Comparison of ENCODE assay signal across 1 cellular context in the genomic region with DNA sequence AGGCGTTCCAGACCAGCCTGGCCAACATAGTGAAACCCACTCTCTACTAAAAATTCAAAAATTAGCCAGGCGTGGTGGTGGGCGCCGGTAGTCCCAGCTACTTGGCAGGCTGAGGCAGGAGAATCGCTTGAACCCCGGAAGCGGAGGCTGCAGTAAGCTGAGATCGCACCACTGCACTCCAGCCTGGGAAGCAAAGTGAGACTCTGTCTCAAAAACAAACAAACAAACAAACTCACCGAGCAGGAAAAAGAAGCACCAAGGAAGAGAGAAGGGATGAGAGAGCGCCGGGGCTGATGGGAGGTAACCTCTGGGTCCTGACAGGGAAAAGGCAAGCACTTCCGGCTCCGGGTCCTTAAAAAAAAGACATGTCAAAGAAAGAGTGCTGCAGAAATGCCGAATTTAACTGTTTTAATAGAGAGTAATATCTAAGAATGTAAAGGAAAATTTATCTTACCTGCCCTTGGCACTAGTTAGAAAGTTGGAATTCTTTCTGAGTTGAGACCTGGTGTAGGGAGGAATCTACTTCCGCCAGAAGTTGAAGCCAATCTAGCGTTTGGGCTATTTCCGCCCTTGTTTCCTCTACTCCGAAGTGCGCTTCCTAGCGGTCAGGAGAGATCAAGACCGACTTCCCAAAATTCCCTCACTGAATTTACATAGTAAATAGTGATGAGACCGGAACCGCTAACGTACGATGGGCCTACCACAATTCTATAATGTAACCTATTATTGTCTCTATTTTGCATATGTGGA.
TF ChIP-seq lines count a peak whose summit lies in the region.

No MANE protein-coding gene starts in this region.

TF ChIP-seq in HepG2, 621 proteins besides CTCF, POLR2A, EP300 and RAD21 (continued from another document):
- TF ChIP-seq, protein P1, sequence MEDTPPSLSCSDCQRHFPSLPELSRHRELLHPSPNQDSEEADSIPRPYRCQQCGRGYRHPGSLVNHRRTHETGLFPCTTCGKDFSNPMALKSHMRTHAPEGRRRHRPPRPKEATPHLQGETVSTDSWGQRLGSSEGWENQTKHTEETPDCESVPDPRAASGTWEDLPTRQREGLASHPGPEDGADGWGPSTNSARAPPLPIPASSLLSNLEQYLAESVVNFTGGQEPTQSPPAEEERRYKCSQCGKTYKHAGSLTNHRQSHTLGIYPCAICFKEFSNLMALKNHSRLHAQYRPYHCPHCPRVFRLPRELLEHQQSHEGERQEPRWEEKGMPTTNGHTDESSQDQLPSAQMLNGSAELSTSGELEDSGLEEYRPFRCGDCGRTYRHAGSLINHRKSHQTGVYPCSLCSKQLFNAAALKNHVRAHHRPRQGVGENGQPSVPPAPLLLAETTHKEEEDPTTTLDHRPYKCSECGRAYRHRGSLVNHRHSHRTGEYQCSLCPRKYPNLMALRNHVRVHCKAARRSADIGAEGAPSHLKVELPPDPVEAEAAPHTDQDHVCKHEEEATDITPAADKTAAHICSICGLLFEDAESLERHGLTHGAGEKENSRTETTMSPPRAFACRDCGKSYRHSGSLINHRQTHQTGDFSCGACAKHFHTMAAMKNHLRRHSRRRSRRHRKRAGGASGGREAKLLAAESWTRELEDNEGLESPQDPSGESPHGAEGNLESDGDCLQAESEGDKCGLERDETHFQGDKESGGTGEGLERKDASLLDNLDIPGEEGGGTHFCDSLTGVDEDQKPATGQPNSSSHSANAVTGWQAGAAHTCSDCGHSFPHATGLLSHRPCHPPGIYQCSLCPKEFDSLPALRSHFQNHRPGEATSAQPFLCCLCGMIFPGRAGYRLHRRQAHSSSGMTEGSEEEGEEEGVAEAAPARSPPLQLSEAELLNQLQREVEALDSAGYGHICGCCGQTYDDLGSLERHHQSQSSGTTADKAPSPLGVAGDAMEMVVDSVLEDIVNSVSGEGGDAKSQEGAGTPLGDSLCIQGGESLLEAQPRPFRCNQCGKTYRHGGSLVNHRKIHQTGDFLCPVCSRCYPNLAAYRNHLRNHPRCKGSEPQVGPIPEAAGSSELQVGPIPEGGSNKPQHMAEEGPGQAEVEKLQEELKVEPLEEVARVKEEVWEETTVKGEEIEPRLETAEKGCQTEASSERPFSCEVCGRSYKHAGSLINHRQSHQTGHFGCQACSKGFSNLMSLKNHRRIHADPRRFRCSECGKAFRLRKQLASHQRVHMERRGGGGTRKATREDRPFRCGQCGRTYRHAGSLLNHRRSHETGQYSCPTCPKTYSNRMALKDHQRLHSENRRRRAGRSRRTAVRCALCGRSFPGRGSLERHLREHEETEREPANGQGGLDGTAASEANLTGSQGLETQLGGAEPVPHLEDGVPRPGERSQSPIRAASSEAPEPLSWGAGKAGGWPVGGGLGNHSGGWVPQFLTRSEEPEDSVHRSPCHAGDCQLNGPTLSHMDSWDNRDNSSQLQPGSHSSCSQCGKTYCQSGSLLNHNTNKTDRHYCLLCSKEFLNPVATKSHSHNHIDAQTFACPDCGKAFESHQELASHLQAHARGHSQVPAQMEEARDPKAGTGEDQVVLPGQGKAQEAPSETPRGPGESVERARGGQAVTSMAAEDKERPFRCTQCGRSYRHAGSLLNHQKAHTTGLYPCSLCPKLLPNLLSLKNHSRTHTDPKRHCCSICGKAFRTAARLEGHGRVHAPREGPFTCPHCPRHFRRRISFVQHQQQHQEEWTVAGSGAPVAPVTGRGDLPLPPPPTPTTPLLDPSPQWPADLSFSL (CRISPR knock-in tag; IDR thresholded peaks at IDR 0.05), result no peak
- TF ChIP-seq ZNF225 (CRISPR knock-in tag; IDR thresholded peaks at IDR 0.05), result no peak
- TF ChIP-seq ZNF747 (CRISPR knock-in tag; IDR thresholded peaks at IDR 0.05; ENCODE audit: borderline replicate concordance), result 0 out of 2 replicates have a peak, but pooled peaks have one; percentile 30
- TF ChIP-seq ZSCAN20 (CRISPR knock-in tag; IDR thresholded peaks at IDR 0.05; ENCODE audit: borderline replicate concordance), result no peak
- no peak for TF ChIP-seq ZNF547 (CRISPR knock-in tag; IDR thresholded peaks at IDR 0.05)
- peak; percentile 20; the same call in 1 of the 2 replicates for TF ChIP-seq FOXO1 (CRISPR knock-in tag; IDR thresholded peaks at IDR 0.05)
- TF ChIP-seq PHF8 (CRISPR knock-in tag; IDR thresholded peaks at IDR 0.05), result peak; percentile 69; the same call in 1 of the 2 replicates
- TF ChIP-seq EZH2 (conservative IDR thresholded peaks at IDR 0.05; ENCODE audit: low read depth, low read length), result no peak
- TF ChIP-seq SOX6 (IDR thresholded peaks at IDR 0.05), result no peak
- 0 out of 2 replicates have a peak, but pooled peaks have one; percentile 19 for TF ChIP-seq SOX6 (CRISPR knock-in tag; IDR thresholded peaks at IDR 0.05)
- TF ChIP-seq, protein P2, sequence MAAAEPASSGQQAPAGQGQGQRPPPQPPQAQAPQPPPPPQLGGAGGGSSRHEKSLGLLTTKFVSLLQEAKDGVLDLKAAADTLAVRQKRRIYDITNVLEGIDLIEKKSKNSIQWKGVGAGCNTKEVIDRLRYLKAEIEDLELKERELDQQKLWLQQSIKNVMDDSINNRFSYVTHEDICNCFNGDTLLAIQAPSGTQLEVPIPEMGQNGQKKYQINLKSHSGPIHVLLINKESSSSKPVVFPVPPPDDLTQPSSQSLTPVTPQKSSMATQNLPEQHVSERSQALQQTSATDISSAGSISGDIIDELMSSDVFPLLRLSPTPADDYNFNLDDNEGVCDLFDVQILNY (CRISPR knock-in tag; conservative IDR thresholded peaks at IDR 0.05), result no peak
- TF ChIP-seq ZNF224 (CRISPR knock-in tag; IDR thresholded peaks at IDR 0.05), result no peak
- TF ChIP-seq SMC3 (IDR thresholded peaks at IDR 0.05; ENCODE audit: low read length), result peak; percentile 34; the same call in 1 of the 2 replicates
- TF ChIP-seq TCF7L2 (IDR thresholded peaks at IDR 0.05; ENCODE audit: low read depth, low read length), result no peak
- no peak for TF ChIP-seq SNAI1 (CRISPR knock-in tag; IDR thresholded peaks at IDR 0.05; ENCODE audit: borderline replicate concordance)
- TF ChIP-seq NCOA2 (CRISPR knock-in tag; IDR thresholded peaks at IDR 0.05), result 0 out of 2 replicates have a peak, but pooled peaks have one; percentile 11
- no peak for TF ChIP-seq ZNF441 (CRISPR knock-in tag; IDR thresholded peaks at IDR 0.05; ENCODE audit: borderline replicate concordance)
- peak; percentile 74; the same call in 1 of the 2 replicates for TF ChIP-seq ZNF232 (CRISPR knock-in tag; IDR thresholded peaks at IDR 0.05; ENCODE audit: borderline replicate concordance)
- TF ChIP-seq ARNTL (CRISPR knock-in tag; IDR thresholded peaks at IDR 0.05), result no peak
- TF ChIP-seq, protein P3, sequence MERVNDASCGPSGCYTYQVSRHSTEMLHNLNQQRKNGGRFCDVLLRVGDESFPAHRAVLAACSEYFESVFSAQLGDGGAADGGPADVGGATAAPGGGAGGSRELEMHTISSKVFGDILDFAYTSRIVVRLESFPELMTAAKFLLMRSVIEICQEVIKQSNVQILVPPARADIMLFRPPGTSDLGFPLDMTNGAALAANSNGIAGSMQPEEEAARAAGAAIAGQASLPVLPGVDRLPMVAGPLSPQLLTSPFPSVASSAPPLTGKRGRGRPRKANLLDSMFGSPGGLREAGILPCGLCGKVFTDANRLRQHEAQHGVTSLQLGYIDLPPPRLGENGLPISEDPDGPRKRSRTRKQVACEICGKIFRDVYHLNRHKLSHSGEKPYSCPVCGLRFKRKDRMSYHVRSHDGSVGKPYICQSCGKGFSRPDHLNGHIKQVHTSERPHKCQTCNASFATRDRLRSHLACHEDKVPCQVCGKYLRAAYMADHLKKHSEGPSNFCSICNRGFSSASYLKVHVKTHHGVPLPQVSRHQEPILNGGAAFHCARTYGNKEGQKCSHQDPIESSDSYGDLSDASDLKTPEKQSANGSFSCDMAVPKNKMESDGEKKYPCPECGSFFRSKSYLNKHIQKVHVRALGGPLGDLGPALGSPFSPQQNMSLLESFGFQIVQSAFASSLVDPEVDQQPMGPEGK (CRISPR knock-in tag; IDR thresholded peaks at IDR 0.05), result no peak
- TF ChIP-seq, protein P4, sequence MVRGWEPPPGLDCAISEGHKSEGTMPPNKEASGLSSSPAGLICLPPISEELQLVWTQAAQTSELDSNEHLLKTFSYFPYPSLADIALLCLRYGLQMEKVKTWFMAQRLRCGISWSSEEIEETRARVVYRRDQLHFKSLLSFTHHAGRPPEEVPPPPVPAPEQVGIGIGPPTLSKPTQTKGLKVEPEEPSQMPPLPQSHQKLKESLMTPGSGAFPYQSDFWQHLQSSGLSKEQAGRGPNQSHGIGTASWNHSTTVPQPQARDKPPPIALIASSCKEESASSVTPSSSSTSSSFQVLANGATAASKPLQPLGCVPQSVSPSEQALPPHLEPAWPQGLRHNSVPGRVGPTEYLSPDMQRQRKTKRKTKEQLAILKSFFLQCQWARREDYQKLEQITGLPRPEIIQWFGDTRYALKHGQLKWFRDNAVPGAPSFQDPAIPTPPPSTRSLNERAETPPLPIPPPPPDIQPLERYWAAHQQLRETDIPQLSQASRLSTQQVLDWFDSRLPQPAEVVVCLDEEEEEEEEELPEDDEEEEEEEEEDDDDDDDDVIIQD (CRISPR knock-in tag; IDR thresholded peaks at IDR 0.05; ENCODE audit: low read depth), result no peak
- no peak for TF ChIP-seq RARG (CRISPR knock-in tag; IDR thresholded peaks at IDR 0.05; ENCODE audit: low read depth)
- TF ChIP-seq SIN3A (IDR thresholded peaks at IDR 0.05; ENCODE audit: borderline replicate concordance, low read depth, low read length), result 0 out of 2 replicates have a peak, but pooled peaks have one; percentile 2
